Comparison of ENCODE assay signal across 1 cellular context in the genomic region with DNA sequence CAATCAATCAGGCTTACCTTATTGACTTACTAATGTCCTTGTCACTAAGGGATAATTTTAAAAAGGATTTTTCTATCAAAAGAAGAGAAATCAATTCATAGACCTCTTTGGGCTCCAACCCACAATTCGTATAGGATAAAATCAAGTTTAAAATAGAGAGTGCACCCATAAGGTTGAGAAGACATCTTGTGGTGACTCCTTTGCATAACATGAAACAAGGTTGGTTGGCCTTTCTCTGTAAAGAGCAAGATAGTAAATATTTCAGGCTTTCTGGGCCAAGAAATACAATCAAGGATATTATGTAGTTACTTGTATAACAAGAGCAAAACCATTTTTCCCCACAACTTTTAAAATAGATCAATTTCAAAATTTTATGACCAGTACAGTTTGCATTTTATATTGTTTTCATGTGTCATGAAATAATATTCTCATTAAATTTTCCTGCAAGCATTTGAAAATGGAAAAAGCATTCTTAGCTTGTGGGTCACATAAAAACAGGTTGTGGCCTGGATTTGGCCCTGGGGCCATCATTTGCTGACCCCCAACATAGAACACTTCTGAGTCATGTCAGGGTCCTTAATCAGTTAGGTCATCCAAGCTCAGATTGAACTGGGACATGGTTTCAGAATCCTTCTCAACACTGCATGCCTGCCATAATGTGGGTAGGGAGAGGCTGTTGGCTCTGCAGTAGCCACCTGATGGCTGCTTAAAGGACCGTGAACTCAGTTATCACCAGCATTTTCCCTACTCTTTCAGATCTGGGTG.
TF ChIP-seq lines count a peak whose summit lies in the region.

No MANE protein-coding gene starts in this region.

TF ChIP-seq in H1, 55 proteins besides CTCF, POLR2A, EP300 and RAD21:
- TF ChIP-seq TBP (IDR thresholded peaks at IDR 0.05; ENCODE audit: low read depth, low read length) (no peak), CBX8 (IDR thresholded peaks at IDR 0.05; ENCODE audit: borderline replicate concordance, low read depth, low read length) (no peak), EZH2 (IDR thresholded peaks at IDR 0.05; ENCODE audit: low read depth, low read length, severe bottlenecking) (no peak), EGR1 (IDR thresholded peaks at IDR 0.05; ENCODE audit: borderline replicate concordance, low read depth, low read length) (no peak), PHF8 (conservative IDR thresholded peaks at IDR 0.05; ENCODE audit: low read depth, low read length) (no peak), TAF7 (optimal IDR thresholded peaks at IDR 0.05; ENCODE audit: borderline replicate concordance, low read depth, low read length) (no peak), GTF2F1 (IDR thresholded peaks at IDR 0.05; ENCODE audit: borderline replicate concordance, low read depth, low read length) (no peak), SP1 (IDR thresholded peaks at IDR 0.05; ENCODE audit: low read depth, low read length) (no peak), HDAC2 (IDR thresholded peaks at IDR 0.05; ENCODE audit: borderline replicate concordance in 1 of 2, low read depth in 2 of 2, low read length in 2 of 2) (no peak), SIX5 (IDR thresholded peaks at IDR 0.05; ENCODE audit: low read depth, low read length) (no peak), RNF2 (IDR thresholded peaks at IDR 0.05; ENCODE audit: borderline replicate concordance, low read depth, low read length, missing control alignments, poor library complexity, severe bottlenecking) (no peak), GABPA (IDR thresholded peaks at IDR 0.05; ENCODE audit: borderline replicate concordance, insufficient read depth, low read length) (no peak), BACH1 (IDR thresholded peaks at IDR 0.05; ENCODE audit: low read length) (no peak), CEBPB (IDR thresholded peaks at IDR 0.05; ENCODE audit: low read depth, low read length) (no peak), SP2 (IDR thresholded peaks at IDR 0.05; ENCODE audit: low read length) (no peak)
- TF ChIP-seq, protein P1, sequence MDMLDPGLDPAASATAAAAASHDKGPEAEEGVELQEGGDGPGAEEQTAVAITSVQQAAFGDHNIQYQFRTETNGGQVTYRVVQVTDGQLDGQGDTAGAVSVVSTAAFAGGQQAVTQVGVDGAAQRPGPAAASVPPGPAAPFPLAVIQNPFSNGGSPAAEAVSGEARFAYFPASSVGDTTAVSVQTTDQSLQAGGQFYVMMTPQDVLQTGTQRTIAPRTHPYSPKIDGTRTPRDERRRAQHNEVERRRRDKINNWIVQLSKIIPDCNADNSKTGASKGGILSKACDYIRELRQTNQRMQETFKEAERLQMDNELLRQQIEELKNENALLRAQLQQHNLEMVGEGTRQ (IDR thresholded peaks at IDR 0.05; ENCODE audit: low read length) = no peak
- TF ChIP-seq, protein P2, sequence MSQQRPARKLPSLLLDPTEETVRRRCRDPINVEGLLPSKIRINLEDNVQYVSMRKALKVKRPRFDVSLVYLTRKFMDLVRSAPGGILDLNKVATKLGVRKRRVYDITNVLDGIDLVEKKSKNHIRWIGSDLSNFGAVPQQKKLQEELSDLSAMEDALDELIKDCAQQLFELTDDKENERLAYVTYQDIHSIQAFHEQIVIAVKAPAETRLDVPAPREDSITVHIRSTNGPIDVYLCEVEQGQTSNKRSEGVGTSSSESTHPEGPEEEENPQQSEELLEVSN (IDR thresholded peaks at IDR 0.05) = no peak
- TF ChIP-seq, protein P3, sequence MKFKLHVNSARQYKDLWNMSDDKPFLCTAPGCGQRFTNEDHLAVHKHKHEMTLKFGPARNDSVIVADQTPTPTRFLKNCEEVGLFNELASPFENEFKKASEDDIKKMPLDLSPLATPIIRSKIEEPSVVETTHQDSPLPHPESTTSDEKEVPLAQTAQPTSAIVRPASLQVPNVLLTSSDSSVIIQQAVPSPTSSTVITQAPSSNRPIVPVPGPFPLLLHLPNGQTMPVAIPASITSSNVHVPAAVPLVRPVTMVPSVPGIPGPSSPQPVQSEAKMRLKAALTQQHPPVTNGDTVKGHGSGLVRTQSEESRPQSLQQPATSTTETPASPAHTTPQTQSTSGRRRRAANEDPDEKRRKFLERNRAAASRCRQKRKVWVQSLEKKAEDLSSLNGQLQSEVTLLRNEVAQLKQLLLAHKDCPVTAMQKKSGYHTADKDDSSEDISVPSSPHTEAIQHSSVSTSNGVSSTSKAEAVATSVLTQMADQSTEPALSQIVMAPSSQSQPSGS (IDR thresholded peaks at IDR 0.05; ENCODE audit: low read length) = no peak
- TF ChIP-seq, protein P4, sequence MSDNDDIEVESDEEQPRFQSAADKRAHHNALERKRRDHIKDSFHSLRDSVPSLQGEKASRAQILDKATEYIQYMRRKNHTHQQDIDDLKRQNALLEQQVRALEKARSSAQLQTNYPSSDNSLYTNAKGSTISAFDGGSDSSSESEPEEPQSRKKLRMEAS (IDR thresholded peaks at IDR 0.05) = no peak
TF ChIP-seq in H1: peak in this region for 0.
